16 cellular contexts compared by ENCODE assay signal in the genomic region with DNA sequence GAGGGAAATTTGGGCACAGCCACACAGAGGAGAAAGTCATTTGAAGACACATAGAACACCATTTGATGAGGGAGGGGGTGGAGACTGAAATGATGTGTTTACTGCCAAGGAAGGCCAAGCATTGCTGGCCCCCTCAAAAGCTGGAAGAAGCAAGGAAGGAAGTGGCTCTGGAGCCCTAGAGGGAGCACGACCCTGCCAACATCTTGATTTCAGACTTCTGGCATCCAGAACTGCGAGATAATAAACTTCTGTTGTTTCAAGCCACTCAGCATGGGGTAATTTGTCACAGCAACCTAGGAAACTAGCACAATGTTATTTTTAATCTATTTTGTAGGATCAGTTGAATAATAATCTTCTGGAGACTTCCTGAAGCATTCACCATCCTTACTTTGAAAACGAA.
DNase-seq lines count a peak whose midpoint lies in the region; ATAC-seq, FAIRE-seq and TF ChIP-seq lines count a peak whose summit lies in the region.
"Had no signal": no experiment of that assay in that cellular context is flagged by ENCODE, and none has a peak within 500 bp of the region (broad histone marks: within the 10 kb centered on the region; RNA-seq: fewer than 3 reads in every experiment).

No MANE protein-coding gene starts in this region.

- no peaks in the 10 kb centered on the region for H3K9me3 ChIP-seq in endothelial cell of umbilical vein (replicated peaks; ENCODE audit: control insufficient read depth, insufficient read depth, low read length)
- H3K9me3 ChIP-seq: BE2C had no signal

- intact Hi-C loops in endothelial cell of umbilical vein (cut with micrococcal nuclease): no loop called here

- H3K4me3 ChIP-seq in endothelial cell of umbilical vein (replicated peaks in 1 of 3; ENCODE audit: insufficient read depth in 1 of 3, low read depth in 1 of 3, low read length in 3 of 3): no peak overlapping the region

- H3K79me2 ChIP-seq in endothelial cell of umbilical vein (ENCODE audit: control insufficient read depth, insufficient read depth, low read length): no peaks in the 10 kb centered on the region

- no peaks in the 10 kb centered on the region for H3K9me1 ChIP-seq in endothelial cell of umbilical vein (replicated peaks; ENCODE audit: control insufficient read depth, extremely low read depth, insufficient read depth, low read length)

- no peak for ATAC-seq in stimulated activated naive CD8-positive, alpha-beta T cell treated with anti-CD3 and anti-CD28 coated beads, Interleukin-15, Interleukin-2, amounts not matched to agents 100 U/mL and 50 U/mL, for 24 hours
- ATAC-seq: HCT116 had no signal

- no TSS peak for BruUV-seq in endothelial cell of umbilical vein (replicated peaks; lab: Mats Ljungman, UMichigan)

- peak overlapping the region; percentile 63 for H3K27ac ChIP-seq in endothelial cell of umbilical vein (ENCODE audit: insufficient read depth, low read depth, low read length)
- H3K27ac ChIP-seq: C4-2B had no signal

- FAIRE-seq in endothelial cell of umbilical vein (lab: Jason Lieb, UNC): peak; percentile 87
- FAIRE-seq: GM19239 had no signal

- no peak for TF ChIP-seq CTCF in endothelial cell of umbilical vein (IDR thresholded peaks at IDR 0.05; ENCODE audit: extremely low read depth in 1 of 2, insufficient read depth in 1 of 2, low read depth in 1 of 2, low read length in 2 of 2)

- peak overlapping the region; percentile 35 for H3K4me2 ChIP-seq in endothelial cell of umbilical vein (ENCODE audit: insufficient read depth, low read length)

- H3K27me3 ChIP-seq in endothelial cell of umbilical vein (ENCODE audit: control insufficient read depth in 2 of 2, insufficient read depth in 2 of 2, low read length in 2 of 2): no peaks in the 10 kb centered on the region
- H3K27me3 ChIP-seq: BE2C had no signal

- H2AFZ ChIP-seq in endothelial cell of umbilical vein (ENCODE audit: low read depth, low read length): peak overlapping the region; percentile 75

- no peak for TF ChIP-seq POLR2A in endothelial cell of umbilical vein (IDR thresholded peaks at IDR 0.05; ENCODE audit: low read depth, low read length)

- H4K20me1 ChIP-seq in endothelial cell of umbilical vein (replicated peaks; ENCODE audit: control insufficient read depth, extremely low read depth, insufficient read depth, low read length): no peaks in the 10 kb centered on the region

- dilution Hi-C loops in endothelial cell of umbilical vein (cut with MboI; ENCODE audit: extremely low pct_ligation_motif_present, low sequenced_read_pairs): no loop called here

- DNase-seq in EL (peak; percentile 30), M059J (ENCODE audit: low read depth) (peak; percentile 51), endothelial cell of umbilical vein (ENCODE audit: low read depth, low spot score) (peak; percentile 74), pulmonary artery endothelial cell (ENCODE audit: low read depth, low spot score) (peak; percentile 39), H4 (ENCODE audit: low spot score) (no peak)
- DNase-seq in stimulated activated naive CD8-positive, alpha-beta T cell treated with anti-CD3 and anti-CD28 coated beads, Interleukin-15, Interleukin-2, amounts not matched to agents 100 U/mL and 50 U/mL, for 24 hours: no peak
- DNase-seq in effector CD8-positive, alpha-beta T cell (lab: John Stamatoyannopoulos, UW): no peak
- DNase-seq: BE2C; CD4-positive, alpha-beta memory T cell; DMS153; DMS79 treated with DMSO at 0.1 percent for 48 hours; GF-D8; IMR-90 had no signal

- H3K9ac ChIP-seq in endothelial cell of umbilical vein (replicated peaks; ENCODE audit: extremely low read depth, insufficient read depth, low read length): no peak overlapping the region

- H3K4me1 ChIP-seq in endothelial cell of umbilical vein (ENCODE audit: control insufficient read depth, extremely low read depth, insufficient read depth, low read length): peaks cover 20% of the 10 kb centered on the region
- H3K4me1 ChIP-seq: BE2C had no signal

- no peaks in the 10 kb centered on the region for H3K36me3 ChIP-seq in endothelial cell of umbilical vein (ENCODE audit: control insufficient read depth in 2 of 2, extremely low read depth in 1 of 2, insufficient read depth in 2 of 2, low read length in 2 of 2)
- H3K36me3 ChIP-seq: BE2C had no signal

- CTCF ChIA-PET in endothelial cell of umbilical vein (lab: Charles Lee): interaction anchor here (1.2 kb wide), 1 partner anchor 18 kb away, joined by 3 read pairs; no protein-coding TSS in a partner anchor

- POLR2A ChIA-PET in endothelial cell of umbilical vein (lab: Charles Lee): no interaction called here

TF ChIP-seq in endothelial cell of umbilical vein, 7 proteins besides CTCF, POLR2A, EP300 and RAD21:
- TF ChIP-seq, protein P1, sequence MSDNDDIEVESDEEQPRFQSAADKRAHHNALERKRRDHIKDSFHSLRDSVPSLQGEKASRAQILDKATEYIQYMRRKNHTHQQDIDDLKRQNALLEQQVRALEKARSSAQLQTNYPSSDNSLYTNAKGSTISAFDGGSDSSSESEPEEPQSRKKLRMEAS (IDR thresholded peaks at IDR 0.05; ENCODE audit: insufficient read depth, insufficient read length): no peak
- peak; percentile 25 for TF ChIP-seq GATA2 (IDR thresholded peaks at IDR 0.05; ENCODE audit: insufficient read depth, insufficient read length, low read depth, low read length)

Comparison
In these comparisons a context has a peak if more than half of its experiments do, and no peak if none do; other contexts are left out.
1. DNase-seq: peak in EL (single experiment), M059J (single experiment), endothelial cell of umbilical vein (single experiment) and pulmonary artery endothelial cell (single experiment); none in H4 (single experiment), stimulated activated naive CD8-positive, alpha-beta T cell treated with anti-CD3 and anti-CD28 coated beads, Interleukin-15, Interleukin-2, amounts not matched to agents 100 U/mL and 50 U/mL, for 24 hours (single experiment) and effector CD8-positive, alpha-beta T cell (single experiment).